In the genomic region with DNA sequence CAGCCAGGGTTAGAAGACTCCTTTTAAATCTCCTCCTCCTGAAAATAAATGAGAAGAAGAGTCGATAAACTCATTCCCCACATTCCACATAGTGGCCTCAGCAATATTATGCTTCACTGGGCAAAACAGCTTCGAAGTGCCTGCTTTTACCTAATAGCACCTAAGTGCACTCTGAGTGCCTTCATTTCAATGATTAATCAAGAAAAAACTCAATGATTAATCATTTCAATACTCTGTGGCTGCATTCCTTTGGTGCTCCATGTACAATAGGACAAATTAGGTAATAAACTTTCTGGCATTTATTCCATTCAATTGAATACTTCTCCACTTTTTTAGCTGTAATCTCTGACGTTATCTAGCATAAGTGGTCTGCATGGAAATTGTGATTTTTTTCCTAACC, we compare ENCODE assay signal across 12 cellular contexts.
DNase-seq lines count a peak whose midpoint lies in the region; ATAC-seq and TF ChIP-seq lines count a peak whose summit lies in the region.
"Had no signal": no experiment of that assay in that cellular context is flagged by ENCODE, and none has a peak within 500 bp of the region (broad histone marks: within the 10 kb centered on the region; RNA-seq: fewer than 3 reads in every experiment).

No MANE protein-coding gene starts in this region.

- no peak overlapping the region for H3K4me3 Mint-ChIP-seq in CD4-positive, alpha-beta memory T cell
- H3K4me3 Mint-ChIP-seq: activated CD8-positive, alpha-beta T cell treated with anti-CD3 and anti-CD28 coated beads for 36 hours had no signal

- H3K27ac Mint-ChIP-seq in CD4-positive, alpha-beta memory T cell = no peak overlapping the region

- H2AFZ ChIP-seq in PC-3 (ENCODE audit: low read length) = no peak overlapping the region

- H3K4me1 Mint-ChIP-seq in CD4-positive, alpha-beta memory T cell = no peaks in the 10 kb centered on the region

- H3K4me1 ChIP-seq in PC-3 (ENCODE audit: insufficient read depth, low read length) = peaks cover 27% of the 10 kb centered on the region
- no peaks in the 10 kb centered on the region for H3K4me1 ChIP-seq in CD4-positive, alpha-beta memory T cell (ENCODE audit: insufficient read depth, low read length)

- CTCF ChIA-PET in PC-3 (lab: Charles Lee) = interaction anchor here (0.7 to 0.8 kb wide), 2 partner anchors 24 to 156 kb away, joined by 3 to 4 read pairs; no protein-coding TSS in a partner anchor
- CTCF ChIA-PET in CD4-positive, alpha-beta memory T cell (lab: Charles Lee; ENCODE audit: partially characterized antibody) = interaction anchor here (1.2 kb wide), 1 partner anchor 24 kb away, joined by 4 read pairs; no protein-coding TSS in a partner anchor

- no peaks in the 10 kb centered on the region for H3K27me3 ChIP-seq in PC-3 (ENCODE audit: low read length)
- H3K27me3 ChIP-seq in CD4-positive, alpha-beta memory T cell (ENCODE audit: insufficient read depth, low read length) = no peaks in the 10 kb centered on the region
- H3K27me3 ChIP-seq: BLaER1 treated with 17β-estradiol and CSF1 and Interleukin-3, amounts not matched to agents 10 nM and 100 nM had no signal

- no peaks in the 10 kb centered on the region for H3K79me2 ChIP-seq in PC-3 (ENCODE audit: low read length)

- POLR2A ChIA-PET in PC-3 (lab: Charles Lee; ENCODE audit: unreplicated experiment) = no interaction called here
- POLR2A ChIA-PET in CD4-positive, alpha-beta memory T cell (lab: Charles Lee; ENCODE audit: partially characterized antibody) = no interaction called here

- peaks cover 3 to 6% of the 10 kb centered on the region in 2 donors for H3K27me3 Mint-ChIP-seq in CD4-positive, alpha-beta memory T cell

- H3K4me3 ChIP-seq in AG10803 (ENCODE audit: low read length) = no peak overlapping the region
- H3K4me3 ChIP-seq in PC-3 (ENCODE audit: low read length) = no peak overlapping the region
- no peak overlapping the region for H3K4me3 ChIP-seq in CD4-positive, alpha-beta memory T cell (ENCODE audit: low read length in 2 of 2)
- H3K4me3 ChIP-seq: BLaER1 treated with 17β-estradiol and CSF1 and Interleukin-3, amounts not matched to agents 10 nM and 100 nM had no signal

- peak overlapping the region; percentile 30 for H3K4me2 ChIP-seq in PC-3 (ENCODE audit: low read length)

- peak; percentile 56 for ATAC-seq in PC-3
- peak; percentile 35 for ATAC-seq in esophagus mucosa
- ATAC-seq in Right ventricle myocardium inferior = no peak
- ATAC-seq: activated CD8-positive, alpha-beta T cell treated with anti-CD3 and anti-CD28 coated beads for 36 hours; left cardiac atrium had no signal

- H3K27ac ChIP-seq in PC-3 (ENCODE audit: low read length) = no peak overlapping the region
- no peak overlapping the region for H3K27ac ChIP-seq in CD4-positive, alpha-beta memory T cell (ENCODE audit: low read depth, low read length)

- H3K9me3 Mint-ChIP-seq in CD4-positive, alpha-beta memory T cell = peaks cover 0 to 3% (median 0%) of the 10 kb centered on the region in 8 donors

- no peaks in the 10 kb centered on the region for H3K36me3 ChIP-seq in PC-3 (ENCODE audit: low read depth, low read length)
- H3K36me3 ChIP-seq in CD4-positive, alpha-beta memory T cell (ENCODE audit: insufficient read depth, low read length) = no peaks in the 10 kb centered on the region
- H3K36me3 ChIP-seq: BLaER1 treated with 17β-estradiol and CSF1 and Interleukin-3, amounts not matched to agents 10 nM and 100 nM had no signal

- BruUV-seq in PC-3 (replicated peaks; lab: Mats Ljungman, UMichigan) = no TSS peak

- H3K9ac ChIP-seq in PC-3 (ENCODE audit: low read length) = no peak overlapping the region

- no peaks in the 10 kb centered on the region for H4K20me1 ChIP-seq in PC-3 (ENCODE audit: low read length)
- H4K20me1 ChIP-seq: BLaER1 treated with 17β-estradiol and CSF1 and Interleukin-3, amounts not matched to agents 10 nM and 100 nM had no signal

- H3K36me3 Mint-ChIP-seq in CD4-positive, alpha-beta memory T cell = no peaks in the 10 kb centered on the region

- no peak for TF ChIP-seq CTCF in AG10803 (conservative IDR thresholded peaks at IDR 0.05; ENCODE audit: low read length)
- TF ChIP-seq CTCF in PC-3 (conservative IDR thresholded peaks at IDR 0.05; ENCODE audit: low read depth, low read length) = no peak

- H3K9me2 ChIP-seq in PC-3 (replicated peaks; ENCODE audit: low read length) = no peaks in the 10 kb centered on the region

- DNase-seq in AG10803 (ENCODE audit: low read depth) (peak; percentile 90), PC-3 (peak; percentile 78), non-pigmented ciliary epithelial cell (ENCODE audit: low read depth) (peak; percentile 75), COR-L47 (lab: John Stamatoyannopoulos, UW) (no peak), Right ventricle myocardium inferior (ENCODE audit: missing footprints) (no peak)
- DNase-seq in CD4-positive, alpha-beta memory T cell = no peak
- DNase-seq in stimulated activated naive CD4-positive, alpha-beta T cell treated with Interleukin-2 at 50 U/mL for 16 hours (lab: John Stamatoyannopoulos, UW) = no peak
- DNase-seq: activated CD8-positive, alpha-beta T cell treated with anti-CD3 and anti-CD28 coated beads for 36 hours; left cardiac atrium; NCI-H82 had no signal

- intact Hi-C loops in PC-3 (cut with micrococcal nuclease) = no loop called here
- intact Hi-C loops in CD4-positive, alpha-beta memory T cell (cut with micrococcal nuclease) = no loop called here
- intact Hi-C loops in Right ventricle myocardium inferior (cut with DNase I) = no loop called here

- H3F3A ChIP-seq in PC-3 (ENCODE audit: low read length, unreplicated experiment) = no peaks in the 10 kb centered on the region

- no peaks in the 10 kb centered on the region for H3K9me3 ChIP-seq in PC-3 (ENCODE audit: low read length)
- H3K9me3 ChIP-seq in CD4-positive, alpha-beta memory T cell (ENCODE audit: control insufficient read depth in 1 of 2, low read length in 2 of 2) = no peaks in the 10 kb centered on the region
- H3K9me3 ChIP-seq: BLaER1 treated with 17β-estradiol and CSF1 and Interleukin-3, amounts not matched to agents 10 nM and 100 nM had no signal

Comparison
In these comparisons a context has a peak if more than half of its experiments do, and no peak if none do; other contexts are left out.
1. DNase-seq: peak in AG10803 (single experiment), PC-3 (single experiment) and non-pigmented ciliary epithelial cell (single experiment); none in COR-L47 (single experiment), CD4-positive, alpha-beta memory T cell (0 of 5), Right ventricle myocardium inferior (single experiment) and stimulated activated naive CD4-positive, alpha-beta T cell treated with Interleukin-2 at 50 U/mL for 16 hours (single experiment).